In the genomic region with DNA sequence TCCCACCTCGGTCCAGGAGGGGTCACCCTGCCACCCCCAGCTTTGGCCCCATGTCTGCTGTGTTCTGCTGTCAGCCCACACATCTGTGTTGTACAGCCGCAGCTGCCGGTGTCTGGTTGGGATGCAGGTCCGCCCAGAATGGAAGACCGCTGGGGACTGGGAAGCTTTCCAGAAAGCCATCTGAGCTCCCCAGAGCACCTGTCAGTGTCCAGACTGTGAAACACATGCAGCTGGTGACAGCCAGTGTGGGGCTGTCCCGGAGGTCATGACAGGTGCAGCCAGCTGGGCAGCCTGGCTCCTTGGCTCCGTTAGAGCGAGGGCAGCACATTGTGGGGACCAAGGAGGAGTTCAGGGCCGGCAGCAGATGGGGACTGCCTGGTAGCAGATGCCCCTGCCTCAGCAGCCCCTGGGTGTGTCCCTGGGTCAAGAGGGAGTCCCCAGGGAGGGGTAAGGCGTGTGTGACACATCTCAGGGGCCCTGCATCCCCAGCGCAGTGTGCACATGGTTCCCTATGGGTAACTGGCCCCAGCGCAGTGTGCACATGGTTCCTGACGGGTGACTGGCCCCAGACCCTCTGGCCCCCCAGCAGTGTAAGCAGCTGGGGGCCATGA, we compare ENCODE assay signal across 1 cellular context.
TF ChIP-seq lines count a peak whose summit lies in the region.

No MANE protein-coding gene starts in this region.

TF ChIP-seq in HepG2, 621 proteins besides CTCF, POLR2A, EP300 and RAD21:
- TF ChIP-seq ZNF354B (CRISPR knock-in tag; IDR thresholded peaks at IDR 0.05), result no peak
- no peak for TF ChIP-seq ATF1 (CRISPR knock-in tag; IDR thresholded peaks at IDR 0.05)
- TF ChIP-seq ZNF224 (CRISPR knock-in tag; IDR thresholded peaks at IDR 0.05), result no peak
- no peak for TF ChIP-seq ZNF713 (CRISPR knock-in tag; IDR thresholded peaks at IDR 0.05)
- TF ChIP-seq, protein P1, sequence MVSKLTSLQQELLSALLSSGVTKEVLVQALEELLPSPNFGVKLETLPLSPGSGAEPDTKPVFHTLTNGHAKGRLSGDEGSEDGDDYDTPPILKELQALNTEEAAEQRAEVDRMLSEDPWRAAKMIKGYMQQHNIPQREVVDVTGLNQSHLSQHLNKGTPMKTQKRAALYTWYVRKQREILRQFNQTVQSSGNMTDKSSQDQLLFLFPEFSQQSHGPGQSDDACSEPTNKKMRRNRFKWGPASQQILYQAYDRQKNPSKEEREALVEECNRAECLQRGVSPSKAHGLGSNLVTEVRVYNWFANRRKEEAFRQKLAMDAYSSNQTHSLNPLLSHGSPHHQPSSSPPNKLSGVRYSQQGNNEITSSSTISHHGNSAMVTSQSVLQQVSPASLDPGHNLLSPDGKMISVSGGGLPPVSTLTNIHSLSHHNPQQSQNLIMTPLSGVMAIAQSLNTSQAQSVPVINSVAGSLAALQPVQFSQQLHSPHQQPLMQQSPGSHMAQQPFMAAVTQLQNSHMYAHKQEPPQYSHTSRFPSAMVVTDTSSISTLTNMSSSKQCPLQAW (CRISPR knock-in tag; IDR thresholded peaks at IDR 0.05), result no peak
